Comparison of ENCODE assay signal across 22 cellular contexts in the genomic region with DNA sequence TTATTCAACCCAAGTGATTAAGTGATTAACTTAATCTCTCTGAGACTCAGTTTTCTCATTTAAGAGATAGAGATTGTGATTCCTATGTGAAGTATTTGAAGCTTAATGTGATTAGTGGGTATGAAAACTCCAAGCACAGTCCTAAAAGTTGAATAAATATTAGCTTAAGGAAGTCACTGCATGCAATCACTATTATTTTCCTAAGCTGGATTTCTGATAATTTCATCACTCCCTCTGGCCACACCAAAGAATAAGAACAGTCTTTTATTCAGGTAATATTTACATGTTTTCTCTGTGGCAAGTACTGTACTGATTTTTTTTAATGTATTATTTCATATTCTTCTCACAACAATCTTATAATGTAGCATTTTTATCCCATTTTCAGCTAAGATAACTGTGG.
"Had no signal": no experiment of that assay in that cellular context is flagged by ENCODE, and none has a peak within 500 bp of the region (broad histone marks: within the 10 kb centered on the region; RNA-seq: fewer than 3 reads in every experiment).

No MANE protein-coding gene starts in this region.

- DNase-seq: activated CD4-positive, alpha-beta T cell treated with anti-CD3 and anti-CD28 coated beads, Interleukin-2, amount 50 U/mL, for 4 hours; activated CD4-positive, CD25-positive, alpha-beta regulatory T cell treated with anti-CD3 and anti-CD28 coated beads, Interleukin-2, amount 50 U/mL, for 72 hours; activated CD8-positive, alpha-beta memory T cell treated with anti-CD3 and anti-CD28 coated beads, Interleukin-2, amount 10 ng/mL, durations not matched to agents 7 days and 5 days; activated naive CD4-positive, alpha-beta T cell; activated naive CD8-positive, alpha-beta T cell treated with anti-CD3 and anti-CD28 coated beads for 36 hours; activated T-cell treated with anti-CD3 and anti-CD28 coated beads, Interleukin-2, amount 50 U/mL, for 1 hour; amniotic stem cell; caudate nucleus; colonic mucosa; immature natural killer cell; kidney glomerular epithelial cell; left ventricle myocardium superior; right cardiac atrium; stimulated activated CD4-positive, alpha-beta T cell treated with anti-CD3 and anti-CD28 coated beads, Interleukin-15, amount 100 ng/mL, for 24 hours; stimulated activated CD4-positive, alpha-beta T cell treated with anti-CD3 and anti-CD28 coated beads, Interleukin-4, amount 100 ng/mL, for 1 hour; stomach; trophoblast cell had no signal

- H3K9me3 ChIP-seq: colonic mucosa had no signal

- H3K4me1 ChIP-seq: colonic mucosa, vagina had no signal

- H3K9me3 Mint-ChIP-seq: immature natural killer cell had no signal

- ATAC-seq: activated CD8-positive, alpha-beta memory T cell treated with anti-CD3 and anti-CD28 coated beads, Interleukin-2, amount 10 ng/mL, durations not matched to agents 7 days and 5 days; activated T-helper 17 cell treated with anti-CD3 and anti-CD28 coated beads, Interleukin-2, amount 50 U/mL, for 72 hours; left ventricle myocardium superior; right cardiac atrium had no signal

- H3K4me3 Mint-ChIP-seq: activated CD8-positive, alpha-beta memory T cell treated with anti-CD3 and anti-CD28 coated beads, Interleukin-2, amount 10 ng/mL, durations not matched to agents 7 days and 5 days; activated naive CD8-positive, alpha-beta T cell treated with anti-CD3 and anti-CD28 coated beads for 36 hours; activated T-helper 17 cell treated with anti-CD3 and anti-CD28 coated beads, Interleukin-2, amount 50 U/mL, for 72 hours; immature natural killer cell; memory B cell had no signal

- H3K27ac Mint-ChIP-seq: activated CD8-positive, alpha-beta memory T cell treated with anti-CD3 and anti-CD28 coated beads, Interleukin-2, amount 10 ng/mL, durations not matched to agents 7 days and 5 days; activated naive CD8-positive, alpha-beta T cell treated with anti-CD3 and anti-CD28 coated beads for 36 hours; activated T-helper 17 cell treated with anti-CD3 and anti-CD28 coated beads, Interleukin-2, amount 50 U/mL, for 72 hours; immature natural killer cell; memory B cell; progenitor cell of endocrine pancreas had no signal

- H3K4me3 ChIP-seq: colonic mucosa, skin epidermis, stomach, vagina had no signal

- H3K27me3 ChIP-seq: colonic mucosa, stomach, vagina had no signal

- H3K27me3 Mint-ChIP-seq: activated CD8-positive, alpha-beta memory T cell treated with anti-CD3 and anti-CD28 coated beads, Interleukin-2, amount 10 ng/mL, durations not matched to agents 7 days and 5 days; activated naive CD8-positive, alpha-beta T cell treated with anti-CD3 and anti-CD28 coated beads for 36 hours; activated T-helper 17 cell treated with anti-CD3 and anti-CD28 coated beads, Interleukin-2, amount 50 U/mL, for 72 hours; memory B cell; progenitor cell of endocrine pancreas had no signal

- H3K27ac ChIP-seq: colonic mucosa, skin epidermis, stomach, vagina had no signal

- H3K36me3 ChIP-seq: colonic mucosa had no signal
